8 cellular contexts compared by ENCODE assay signal in genomic region chr3:71428841-71429609, GRCh38.
A peak's percentile ranks its signal among the peaks of the same experiment; 100 is the strongest.
DNase-seq lines count a peak whose midpoint lies in the region; ATAC-seq and TF ChIP-seq lines count a peak whose summit lies in the region.

No MANE protein-coding gene starts in this region.

- TF ChIP-seq EP300 in Ishikawa (IDR thresholded peaks at IDR 0.05; ENCODE audit: borderline replicate concordance), result peak; percentile 25; the same call in 1 of the 2 replicates

- peak overlapping the region; percentile 37 for H3K4me3 ChIP-seq in epithelial cell of proximal tubule (ENCODE audit: low read depth, low read length)

- ATAC-seq in omental fat pad (ENCODE audit: low FRiP score) (peak; percentile 51), GM21526 (IDR thresholded peaks at IDR 0.05; ENCODE audit: low FRiP score, unreplicated experiment) (no peak), HG03571 (IDR thresholded peaks at IDR 0.05; ENCODE audit: unreplicated experiment) (no peak)

- no peak for TF ChIP-seq CTCF in epithelial cell of proximal tubule (conservative IDR thresholded peaks at IDR 0.05; ENCODE audit: low read depth, low read length)
- TF ChIP-seq CTCF in omental fat pad (IDR thresholded peaks at IDR 0.05), result no peak
- no peak for TF ChIP-seq CTCF in GM13977 (IDR thresholded peaks at IDR 0.05; ENCODE audit: extremely low read depth, insufficient read depth, missing control alignments)
- TF ChIP-seq CTCF in GM20000 (IDR thresholded peaks at IDR 0.05; ENCODE audit: extremely low read depth, missing control alignments), result no peak

- no peak for TF ChIP-seq RAD21 in Ishikawa (IDR thresholded peaks at IDR 0.05; ENCODE audit: low read depth)

- DNase-seq in COLO668 (lab: John Stamatoyannopoulos, UW; ENCODE audit: unreplicated experiment), result peak; percentile 4
- peak; percentile 74 for DNase-seq in epithelial cell of proximal tubule (ENCODE audit: low read depth)
- DNase-seq in omental fat pad (ENCODE audit: low spot score), result no peak
- DNase-seq in GM13977 (ENCODE audit: low spot score), result no peak
- no peak for DNase-seq in GM20000 (ENCODE audit: low spot score)

- in situ Hi-C loops in GM13977 (cut with MboI; ENCODE audit: low pct_unique_long_range_greater_than_20kb, low sequenced_read_pairs, unreplicated experiment), result no loop called here

TF ChIP-seq in Ishikawa, 13 proteins besides CTCF, POLR2A, EP300 and RAD21:
- TF ChIP-seq TAF1 (IDR thresholded peaks at IDR 0.05; ENCODE audit: low read depth) (no peak), TEAD4 (IDR thresholded peaks at IDR 0.05) (peak; percentile 58; the same call in 1 of the 2 replicates), CEBPB (IDR thresholded peaks at IDR 0.05) (no peak), NFIC (IDR thresholded peaks at IDR 0.05) (peak; percentile 81), REST (IDR thresholded peaks at IDR 0.05; ENCODE audit: low read depth) (no peak), ZBTB7A (IDR thresholded peaks at IDR 0.05; ENCODE audit: low read depth) (no peak), MAX (IDR thresholded peaks at IDR 0.05) (peak; percentile 82), EGR1 (IDR thresholded peaks at IDR 0.05) (no peak), YY1 (IDR thresholded peaks at IDR 0.05; ENCODE audit: low read depth) (no peak; the same call in 1 of the 2 replicates), TCF12 (IDR thresholded peaks at IDR 0.05; ENCODE audit: low read depth) (no peak; the same call in 1 of the 2 replicates), CREB1 (IDR thresholded peaks at IDR 0.05; ENCODE audit: low read depth) (no peak), USF1 (IDR thresholded peaks at IDR 0.05) (no peak), FOXM1 (IDR thresholded peaks at IDR 0.05; ENCODE audit: borderline replicate concordance, low read depth) (0 out of 2 replicates have a peak, but pooled peaks have one; percentile 21)

Comparison
In these comparisons a context has a peak if more than half of its experiments do, and no peak if none do; other contexts are left out.
1. DNase-seq: peak in COLO668 (single experiment) and epithelial cell of proximal tubule (single experiment); none in omental fat pad (single experiment), GM13977 (single experiment) and GM20000 (single experiment).